In the genomic region with DNA sequence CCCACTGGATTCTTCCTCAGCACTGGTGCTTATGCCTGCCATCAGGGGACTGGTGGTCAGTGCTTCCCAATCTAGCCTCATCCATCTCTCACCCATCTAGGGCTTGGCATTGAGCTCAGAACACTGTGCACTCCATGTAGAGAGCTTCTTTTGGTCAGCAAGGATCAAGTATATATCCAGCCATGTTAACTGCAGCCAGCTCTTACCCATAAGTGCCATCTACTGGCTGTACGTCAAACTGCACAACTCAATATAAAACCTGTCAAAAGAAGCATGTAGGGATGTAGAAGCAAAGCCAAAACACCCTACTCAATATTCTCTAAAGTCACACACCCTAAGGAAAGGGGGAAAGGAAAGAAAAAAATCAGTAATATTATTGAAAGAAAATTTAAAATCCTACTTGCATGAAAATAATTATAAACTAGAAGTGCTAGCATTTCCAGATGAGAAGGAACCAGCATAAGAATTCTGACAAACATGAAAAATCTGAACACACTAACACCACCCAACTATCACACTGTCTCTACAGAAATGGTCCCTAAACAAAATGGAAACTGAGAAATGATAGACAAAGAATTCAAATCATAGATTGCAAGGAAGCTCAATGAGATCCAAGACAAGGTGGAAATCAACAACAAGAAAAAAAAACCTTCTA, we compare ENCODE assay signal across 8 cellular contexts.
DNase-seq lines count a peak whose midpoint lies in the region; ATAC-seq, FAIRE-seq and TF ChIP-seq lines count a peak whose summit lies in the region.

No MANE protein-coding gene starts in this region.

- no peaks in the 10 kb centered on the region for H3K79me2 ChIP-seq in neural cell (replicated peaks; ENCODE audit: insufficient read depth, low read length)

- H3K27ac Mint-ChIP-seq in stimulated activated memory B cell treated with anti-CD40 and anti-IgM and Interleukin-4, amounts not matched to agents 10 μg/mL and 1 μg/mL and 100 μg/mL, for 72 hours = no peak overlapping the region

- H3K9me3 ChIP-seq in esophagus muscularis mucosa (no peaks in the 10 kb centered on the region), neural cell (ENCODE audit: low read length) (no peaks in the 10 kb centered on the region)

- ATAC-seq in Right ventricle myocardium inferior = peak; percentile 54
- no peak for ATAC-seq in stimulated activated memory B cell treated with anti-CD40 and anti-IgM and Interleukin-4, amounts not matched to agents 10 μg/mL and 1 μg/mL and 100 μg/mL, for 72 hours

- DNase-seq in Right ventricle myocardium inferior (ENCODE audit: missing footprints) (no peak), cardiac septum (ENCODE audit: low spot score) (no peak), H54 (ENCODE audit: insufficient read length, low spot score) (no peak), KBM-7 (peak; percentile 50), RKO (ENCODE audit: low spot score) (peak; percentile 83), esophagus muscularis mucosa (ENCODE audit: extremely low spot score) (no peak)

- no peaks in the 10 kb centered on the region for H3K36me3 ChIP-seq in esophagus muscularis mucosa
- H3K36me3 ChIP-seq in neural cell (ENCODE audit: insufficient read depth, low read length) = no peaks in the 10 kb centered on the region

- no peaks in the 10 kb centered on the region for H3K4me1 Mint-ChIP-seq in stimulated activated memory B cell treated with anti-CD40 and anti-IgM and Interleukin-4, amounts not matched to agents 10 μg/mL and 1 μg/mL and 100 μg/mL, for 72 hours

- H3K27me3 Mint-ChIP-seq in stimulated activated memory B cell treated with anti-CD40 and anti-IgM and Interleukin-4, amounts not matched to agents 10 μg/mL and 1 μg/mL and 100 μg/mL, for 72 hours = no peaks in the 10 kb centered on the region

- TF ChIP-seq CTCF in esophagus muscularis mucosa (IDR thresholded peaks at IDR 0.05) (peak in 2 of 3 experiments; percentile 17 to 44), neural cell (IDR thresholded peaks at IDR 0.05; ENCODE audit: poor library complexity, severe bottlenecking) (peak; percentile 86)

- in situ Hi-C loops in KBM-7 (cut with MboI; ENCODE audit: low pct_unique_long_range_greater_than_20kb, low sequenced_read_pairs) = no loop called here

- H3F3A ChIP-seq in neural cell (ENCODE audit: insufficient read depth, low read length, poor library complexity, severe bottlenecking) = no peaks in the 10 kb centered on the region

- TF ChIP-seq EP300 in esophagus muscularis mucosa (IDR thresholded peaks at IDR 0.05) (no peak), neural cell (conservative IDR thresholded peaks at IDR 0.05; ENCODE audit: poor library complexity, severe bottlenecking) (no peak)

- H3K4me1 ChIP-seq in esophagus muscularis mucosa = no peaks in the 10 kb centered on the region

- no peaks in the 10 kb centered on the region for H3K27me3 ChIP-seq in esophagus muscularis mucosa
- H3K27me3 ChIP-seq in neural cell (ENCODE audit: insufficient read depth, low read depth, low read length) = no peaks in the 10 kb centered on the region

- H3K4me3 ChIP-seq in esophagus muscularis mucosa (no peak overlapping the region), neural cell (ENCODE audit: low read length) (no peak overlapping the region)

- no peak overlapping the region for H3K4me3 Mint-ChIP-seq in stimulated activated memory B cell treated with anti-CD40 and anti-IgM and Interleukin-4, amounts not matched to agents 10 μg/mL and 1 μg/mL and 100 μg/mL, for 72 hours

- H3K9me2 ChIP-seq in neural cell (ENCODE audit: insufficient read depth, low read length) = no peaks in the 10 kb centered on the region

- no peaks in the 10 kb centered on the region for H3K36me3 Mint-ChIP-seq in stimulated activated memory B cell treated with anti-CD40 and anti-IgM and Interleukin-4, amounts not matched to agents 10 μg/mL and 1 μg/mL and 100 μg/mL, for 72 hours

- TF ChIP-seq POLR2A in H54 (IDR thresholded peaks at IDR 0.05; ENCODE audit: low read depth, low read length) = no peak
- no peak for TF ChIP-seq POLR2A in esophagus muscularis mucosa (IDR thresholded peaks at IDR 0.05; ENCODE audit: low read depth)

- H3K27ac ChIP-seq in esophagus muscularis mucosa (replicated peaks in 1 of 4) = no peak overlapping the region
- H3K27ac ChIP-seq in neural cell (ENCODE audit: low read length) = no peak overlapping the region

- H3K4me2 ChIP-seq in neural cell (ENCODE audit: low read length) = no peak overlapping the region

- FAIRE-seq in H54 (lab: Jason Lieb, UNC) = peak; percentile 33

- intact Hi-C loops in Right ventricle myocardium inferior (cut with DNase I) = loop anchor here (10.0 kb wide), 1 partner anchor 828 kb away; the partner anchor contains the start of gene TEX47
- intact Hi-C loops in cardiac septum (cut with DNase I) = no loop called here
- intact Hi-C loops in esophagus muscularis mucosa (cut with DNase I) = no loop called here

- no peaks in the 10 kb centered on the region for H4K20me1 ChIP-seq in neural cell (ENCODE audit: insufficient read depth)

- TF ChIP-seq RAD21 in neural cell (conservative IDR thresholded peaks at IDR 0.05) = peak; percentile 85

- no peak overlapping the region for H3K9ac ChIP-seq in neural cell (ENCODE audit: low read length)

- 16% methylated on average over 1 of the region's 1 CpG for whole genome bisulfite sequencing in esophagus muscularis mucosa

- peaks cover 2% of the 10 kb centered on the region for H3K9me3 Mint-ChIP-seq in stimulated activated memory B cell treated with anti-CD40 and anti-IgM and Interleukin-4, amounts not matched to agents 10 μg/mL and 1 μg/mL and 100 μg/mL, for 72 hours

- H2AFZ ChIP-seq in neural cell (ENCODE audit: low read depth, low read length) = no peak overlapping the region

TF ChIP-seq in neural cell, 6 proteins besides CTCF, POLR2A, EP300 and RAD21:
- no peak for TF ChIP-seq EZH2 (IDR thresholded peaks at IDR 0.05; ENCODE audit: borderline replicate concordance, insufficient read depth, low read length, poor library complexity, severe bottlenecking)
- TF ChIP-seq SMC3 (conservative IDR thresholded peaks at IDR 0.05; ENCODE audit: poor library complexity) = peak; percentile 83

Comparison
In these comparisons a context has a peak if more than half of its experiments do, and no peak if none do; other contexts are left out.
1. DNase-seq: peak in KBM-7 (single experiment) and RKO (single experiment); none in Right ventricle myocardium inferior (single experiment), cardiac septum (single experiment), H54 (single experiment) and esophagus muscularis mucosa (single experiment).